Comparison of ENCODE assay signal across 10 cellular contexts in the genomic region with DNA sequence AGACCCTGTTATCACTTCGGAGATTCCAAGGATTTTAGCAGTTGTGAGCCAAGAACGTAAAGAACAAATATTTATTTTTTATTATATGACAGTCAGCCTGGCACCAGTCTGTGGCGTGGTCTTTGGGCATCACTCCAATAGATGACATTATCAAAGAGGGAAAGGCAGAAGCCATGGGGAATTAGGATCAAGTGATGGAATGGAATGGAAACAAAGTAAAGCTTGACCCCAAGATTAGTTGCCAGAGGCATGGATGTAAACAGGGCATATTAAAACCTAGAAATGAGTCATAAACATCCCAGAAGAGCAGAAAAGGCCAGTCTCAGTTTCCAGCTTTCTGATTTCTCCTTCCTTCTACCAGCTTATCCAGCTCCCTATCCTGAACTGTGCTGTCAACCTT.
"Had no signal": no experiment of that assay in that cellular context is flagged by ENCODE, and none has a peak within 500 bp of the region (broad histone marks: within the 10 kb centered on the region; RNA-seq: fewer than 3 reads in every experiment).

No MANE protein-coding gene starts in this region.

- H3K4me1 ChIP-seq: gastrocnemius medialis, SJCRH30 had no signal

- H3K9me3 ChIP-seq: gastrocnemius medialis, SJCRH30 had no signal

- H3K4me3 ChIP-seq: gastrocnemius medialis, SJCRH30 had no signal

- H3K27ac ChIP-seq: gastrocnemius medialis, SJCRH30 had no signal

- DNase-seq: effector CD4-positive, alpha-beta T cell; gastrocnemius medialis; islet precursor cell; mammary epithelial cell; SJCRH30; stimulated activated CD4-positive, alpha-beta T cell treated with anti-CD3 and anti-CD28 coated beads, Interleukin-4, amount 100 ng/mL, for 1 hour; stimulated activated CD8-positive, alpha-beta memory T cell treated with anti-CD3 and anti-CD28 coated beads, Interleukin-4, amount 100 ng/mL, for 48 hours; SW 1271 had no signal

- ATAC-seq: activated CD4-positive, CD25-positive, alpha-beta regulatory T cell treated with anti-CD3 and anti-CD28 coated beads, Interleukin-2, amount 50 U/mL, for 24 hours; gastrocnemius medialis; left lobe of liver had no signal

- H3K27me3 ChIP-seq: gastrocnemius medialis, SJCRH30 had no signal
